9 cellular contexts compared by ENCODE assay signal in genomic region chr10:119896061-119896655, GRCh38. TPM values are rescaled to one million over a fixed set of nuclear protein-coding genes. Genes with fewer than 3 reads are reported as not detected.
DNase-seq lines count a peak whose midpoint lies in the region; ATAC-seq, FAIRE-seq and TF ChIP-seq lines count a peak whose summit lies in the region.
"Had no signal": no experiment of that assay in that cellular context is flagged by ENCODE, and none has a peak within 500 bp of the region (broad histone marks: within the 10 kb centered on the region; RNA-seq: fewer than 3 reads in every experiment).

No MANE protein-coding gene starts in this region.

- DNase-seq in A549 (ENCODE audit: low read depth in 1 of 2, low spot score in 1 of 2) (peak in 1 of 2 experiments; percentile 14), HFFc6 (peak; percentile 55), ascending aorta (ENCODE audit: low spot score in 2 of 2) (no peak), right lobe of liver (no peak), NCI-H146 treated with DMSO at 0.1 percent for 48 hours (lab: John Stamatoyannopoulos, UW; ENCODE audit: unreplicated experiment) (no peak), SW 1271 (lab: John Stamatoyannopoulos, UW) (no peak), DMS114 treated with DMSO at 0.1 percent for 48 hours (lab: John Stamatoyannopoulos, UW; ENCODE audit: unreplicated experiment) (no peak)
- no peak for DNase-seq in stimulated activated CD4-positive, alpha-beta T cell treated with anti-CD3 and anti-CD28 coated beads, Interleukin-2, amount 100 ng/mL, for 24 hours
- DNase-seq: stimulated activated CD4-positive, alpha-beta T cell treated with anti-CD3 and anti-CD28 coated beads, Interleukin-1b, Interleukin-23, amount 100 ng/mL, for 48 hours had no signal

- TF ChIP-seq EP300 in A549 (IDR thresholded peaks at IDR 0.05) = no peak

- TF ChIP-seq POLR2A in A549 (IDR thresholded peaks at IDR 0.05; ENCODE audit: low read length) (no peak), right lobe of liver (IDR thresholded peaks at IDR 0.05) (no peak)

- no peaks in the 10 kb centered on the region for H3K9me3 Mint-ChIP-seq in HFFc6

- peaks cover 31% of the 10 kb centered on the region for H3K36me3 Mint-ChIP-seq in HFFc6 (ENCODE audit: low read depth)

- POLR2A ChIA-PET in A549 (lab: Yijun Ruan, JAX) = interaction anchor here (3.1 kb wide), 1 partner anchor 24 kb away, joined by 12 read pairs; the partner anchor contains the start of gene MCMBP

- WGBS in A549 (ENCODE audit: missing lambda C conversion rate) = 41% methylated on average over 4 of the region's 4 CpGs
- 10% methylated on average over 4 of the region's 4 CpGs for WGBS in right lobe of liver (ENCODE audit: insufficient coverage, low coverage, low lambda C conversion rate, missing lambda C conversion rate)

- FAIRE-seq in A549 (lab: Jason Lieb, UNC) = no peak

- H3K27me3 ChIP-seq in ascending aorta (no peaks in the 10 kb centered on the region), right lobe of liver (no peaks in the 10 kb centered on the region)

- H3K4me1 Mint-ChIP-seq in HFFc6 (ENCODE audit: low read depth) = peaks cover 47% of the 10 kb centered on the region

- no peak for TF ChIP-seq RAD21 in A549 (conservative IDR thresholded peaks at IDR 0.05 in 1 of 2, IDR thresholded peaks at IDR 0.05 in 1 of 2)

- 0 out of 6 replicates have a peak overlapping the region, but pooled peaks of 1 of the 2 experiments have one; percentile 13 for H3K27ac ChIP-seq in A549
- H3K27ac ChIP-seq in ascending aorta = peak overlapping the region; percentile 1 to 62
- peak overlapping the region; percentile 13 to 64 (median 30) for H3K27ac ChIP-seq in right lobe of liver

- intact Hi-C loops in ascending aorta (cut with DNase I) = loop anchor here (10.0 kb wide), 3 partner anchors 721 to 1851 kb away; partner anchors contain the start of genes CACUL1, PRDX3 and RAB11FIP2
- intact Hi-C loops in right lobe of liver (cut with DNase I) = no loop called here

- TF ChIP-seq CTCF in A549 (IDR thresholded peaks at IDR 0.05) = no peak
- no peak for TF ChIP-seq CTCF in HFFc6 (IDR thresholded peaks at IDR 0.05)
- TF ChIP-seq CTCF in ascending aorta (IDR thresholded peaks at IDR 0.05) = no peak
- no peak for TF ChIP-seq CTCF in right lobe of liver (IDR thresholded peaks at IDR 0.05)

- peak overlapping the region; percentile 68 for H3K4me3 Mint-ChIP-seq in HFFc6

- no peaks in the 10 kb centered on the region for H3K9me3 ChIP-seq in A549
- H3K9me3 ChIP-seq in ascending aorta = no peaks in the 10 kb centered on the region
- H3K9me3 ChIP-seq in right lobe of liver = no peaks in the 10 kb centered on the region

- ATAC-seq in A549 (no peak), right lobe of liver (peak; percentile 4 to 56 (median 35))

- H3K4me3 ChIP-seq in A549 (no peak overlapping the region), ascending aorta (no peak overlapping the region), right lobe of liver (no peak overlapping the region)

- H3K4me2 ChIP-seq in A549 = peak overlapping the region; percentile 59

- H3K4me1 ChIP-seq in A549 = peaks cover 41% of the 10 kb centered on the region
- H3K4me1 ChIP-seq in ascending aorta = peaks cover 13 to 26% of the 10 kb centered on the region in 2 donors
- H3K4me1 ChIP-seq in right lobe of liver = peaks cover 0 to 45% (median 17%) of the 10 kb centered on the region in 4 donors

- H3K27ac Mint-ChIP-seq in HFFc6 = peak overlapping the region; percentile 69

- H3K36me3 ChIP-seq in ascending aorta (peaks cover 5 to 12% of the 10 kb centered on the region in 2 donors), right lobe of liver (peaks cover 0 to 8% (median 2%) of the 10 kb centered on the region in 4 donors)

- CTCF ChIA-PET in A549 (lab: Yijun Ruan, JAX) = interaction anchor here (1.3 to 1.6 kb wide), 3 partner anchors 12 to 146 kb away, joined by 3 to 4 read pairs (median 3); no protein-coding TSS in a partner anchor

- peaks cover 2% of the 10 kb centered on the region; the same call in 1 of the 2 replicates for H3K27me3 Mint-ChIP-seq in HFFc6 (ENCODE audit: insufficient read depth)

TF ChIP-seq in A549, 52 proteins besides CTCF, POLR2A, EP300 and RAD21:
- TF ChIP-seq BCL3 (IDR thresholded peaks at IDR 0.05) (no peak), CEBPB (IDR thresholded peaks at IDR 0.05) (peak in 1 of 2 experiments; percentile 44; a peak in 1 of 4 replicates)

RNA-seq across cellular contexts. Expression of gene SEC23IP, which starts 3.6 kb away (rescaled TPM):
- polyA plus RNA-seq in A549 (2011; rRNA removed) = 62.5 and 75.6 TPM in 2 replicates
- 17.0 and 24.6 TPM in 2 replicates for polyA plus RNA-seq in A549 (2012; cell fraction: cytosol; rRNA removed)
- 21.5 and 26.2 TPM in 2 replicates for polyA plus RNA-seq in A549 (2012; cell fraction: nucleus; rRNA removed)
- 44.9 to 61.9 TPM (median 55.6 TPM) in 3 replicates for polyA plus RNA-seq in A549 (2017; fragmentation: RNase III; extraction: RNeasy Plus Mini Kit Qiagen cat#74134 plus additional on column Dnase treatment)
- polyA minus RNA-seq in A549 (2011; rRNA and poly(A)+ RNA removed) = 157 and 227 TPM in 2 replicates
- total RNA-seq in HFFc6 (2021; fragmentation: NEBNext Ultra II Directional; extraction: Animal tissue kit (Norgen Biotek cat#: 25700)) = 10 to 100 TPM; 76.9 to 95.5 (median 88.8) TPM
- 17.1 TPM for total RNA-seq in ascending aorta
- 10 to 100 TPM; 22.2 to 34.9 (median 29.2) TPM for total RNA-seq in right lobe of liver

RNA-seq across cellular contexts. Expression of gene MCMBP, which starts 23.5 kb away (rescaled TPM):
- polyA plus RNA-seq in A549 (2011; rRNA removed) = 109 and 113 TPM in 2 replicates
- polyA plus RNA-seq in A549 (2012; cell fraction: cytosol; rRNA removed) = 60.1 and 65.2 TPM in 2 replicates
- 31.0 and 47.8 TPM in 2 replicates for polyA plus RNA-seq in A549 (2012; cell fraction: nucleus; rRNA removed)
- 57.3 to 61.9 TPM (median 58.6 TPM) in 3 replicates for polyA plus RNA-seq in A549 (2017; fragmentation: RNase III; extraction: RNeasy Plus Mini Kit Qiagen cat#74134 plus additional on column Dnase treatment)
- 62.0 and 62.7 TPM in 2 replicates for polyA minus RNA-seq in A549 (2011; rRNA and poly(A)+ RNA removed)
- 10 to 100 TPM; 40.4 to 59.0 (median 53.5) TPM for total RNA-seq in HFFc6 (2021; fragmentation: NEBNext Ultra II Directional; extraction: Animal tissue kit (Norgen Biotek cat#: 25700))
- total RNA-seq in ascending aorta = 29.4 TPM
- 10 to 100 TPM; 15.0 to 25.6 (median 19.5) TPM for total RNA-seq in right lobe of liver

Comparison
In these comparisons a context has a peak if more than half of its experiments do, and no peak if none do; other contexts are left out.
1. ATAC-seq: peak in right lobe of liver (4 of 4); none in A549 (0 of 2).